Comparison of ENCODE assay signal across 1 cellular context in genomic region chr12:113266106-113266895, GRCh38.
TF ChIP-seq lines count a peak whose summit lies in the region.

No MANE protein-coding gene starts in this region.

TF ChIP-seq in IMR-90, 13 proteins besides CTCF, POLR2A, EP300 and RAD21:
- TF ChIP-seq NFE2L2 (IDR thresholded peaks at IDR 0.05; ENCODE audit: low read depth, low read length) (no peak), FOS (IDR thresholded peaks at IDR 0.05; ENCODE audit: low read depth, low read length) (no peak), CHD1 (IDR thresholded peaks at IDR 0.05; ENCODE audit: low read depth, low read length) (no peak), RCOR1 (IDR thresholded peaks at IDR 0.05; ENCODE audit: insufficient replicate concordance, low read length) (no peak), BHLHE40 (IDR thresholded peaks at IDR 0.05; ENCODE audit: low read depth, low read length) (no peak), CEBPB (IDR thresholded peaks at IDR 0.05; ENCODE audit: low read depth, low read length) (no peak), RFX5 (IDR thresholded peaks at IDR 0.05; ENCODE audit: low read depth, low read length) (no peak), USF2 (IDR thresholded peaks at IDR 0.05; ENCODE audit: low read depth, low read length) (no peak), ELK1 (IDR thresholded peaks at IDR 0.05; ENCODE audit: borderline replicate concordance, low read depth, low read length) (no peak), MAFK (IDR thresholded peaks at IDR 0.05; ENCODE audit: low read depth, low read length) (no peak), MXI1 (IDR thresholded peaks at IDR 0.05; ENCODE audit: borderline replicate concordance, low read depth, low read length) (no peak)
